In genomic region chr20:15020845-15021244, GRCh38 we compare ENCODE assay signal across 20 cellular contexts.
DNase-seq lines count a peak whose midpoint lies in the region; ATAC-seq, FAIRE-seq and TF ChIP-seq lines count a peak whose summit lies in the region.
"Had no signal": no experiment of that assay in that cellular context is flagged by ENCODE, and none has a peak within 500 bp of the region (broad histone marks: within the 10 kb centered on the region; RNA-seq: fewer than 3 reads in every experiment).

No MANE protein-coding gene starts in this region.

- TF ChIP-seq RAD21 in A549 (conservative IDR thresholded peaks at IDR 0.05 in 1 of 2, IDR thresholded peaks at IDR 0.05 in 1 of 2): no peak

- H3K4me2 ChIP-seq in A549: no peak overlapping the region
- H3K4me2 ChIP-seq: BLaER1 treated with 17β-estradiol and CSF1 and Interleukin-3, amounts not matched to agents 10 nM and 100 nM had no signal

- H3K4me1 ChIP-seq in A549: no peaks in the 10 kb centered on the region
- H3K4me1 ChIP-seq: BLaER1 treated with 17β-estradiol and CSF1 and Interleukin-3, amounts not matched to agents 10 nM and 100 nM had no signal

- CTCF ChIA-PET in A549 (lab: Yijun Ruan, JAX): no interaction called here

- POLR2A ChIA-PET in A549 (lab: Yijun Ruan, JAX): no interaction called here

- no peak overlapping the region for H3K27ac ChIP-seq in A549
- H3K27ac ChIP-seq: BLaER1 treated with 17β-estradiol and CSF1 and Interleukin-3, amounts not matched to agents 10 nM and 100 nM; C4-2B had no signal

- 76% methylated on average over 9 of the region's 9 CpGs for WGBS in A549 (ENCODE audit: missing lambda C conversion rate)

- TF ChIP-seq CTCF in A549 (IDR thresholded peaks at IDR 0.05): no peak

- ATAC-seq in A549: no peak
- ATAC-seq: CD8-positive, alpha-beta T cell had no signal

- no peak for DNase-seq in A549 (ENCODE audit: low read depth in 1 of 2, low spot score in 1 of 2)
- no peak for DNase-seq in GM12892 (ENCODE audit: insufficient read length)
- no peak for DNase-seq in urothelium cell line (ENCODE audit: low spot score)
- DNase-seq in NCI-H1048 (lab: John Stamatoyannopoulos, UW): no peak
- no peak for DNase-seq in KG1 (lab: John Stamatoyannopoulos, UW)
- DNase-seq: 8988T; AML-193; Caco-2; Calu3; CD4-positive, alpha-beta T cell; CD8-positive, alpha-beta T cell; DMS79 treated with DMSO at 0.1 percent for 48 hours; GF-D8 had no signal

- H3K4me3 ChIP-seq in A549: no peak overlapping the region
- H3K4me3 ChIP-seq: BLaER1 treated with 17β-estradiol and CSF1 and Interleukin-3, amounts not matched to agents 10 nM and 100 nM had no signal

- TF ChIP-seq POLR2A in A549 (IDR thresholded peaks at IDR 0.05; ENCODE audit: low read length) (no peak), GM12892 (IDR thresholded peaks at IDR 0.05; ENCODE audit: low read depth, low read length) (no peak)

- no peaks in the 10 kb centered on the region for H3K9me3 ChIP-seq in A549

- TF ChIP-seq EP300 in A549 (IDR thresholded peaks at IDR 0.05): no peak

- FAIRE-seq in A549 (lab: Jason Lieb, UNC) (peak; percentile 61), GM12892 (lab: Jason Lieb, UNC) (peak; percentile 24), urothelium cell line (lab: Jason Lieb, UNC) (peak; percentile 97)
- FAIRE-seq: A204.1, D721Med, G401.6, GM12891, GM18507 had no signal

TF ChIP-seq in A549, 52 proteins besides CTCF, POLR2A, EP300 and RAD21:
- TF ChIP-seq PBX3 (IDR thresholded peaks at IDR 0.05) (no peak), NPAS2 (CRISPR knock-in tag; IDR thresholded peaks at IDR 0.05; ENCODE audit: borderline replicate concordance) (no peak), SREBF2 (IDR thresholded peaks at IDR 0.05) (no peak), NR3C1 (IDR thresholded peaks at IDR 0.05) (no peak), JUN (IDR thresholded peaks at IDR 0.05) (no peak), HOXB5 (CRISPR knock-in tag; IDR thresholded peaks at IDR 0.05) (no peak), CHD2 (IDR thresholded peaks at IDR 0.05; ENCODE audit: low read length, partially characterized antibody) (no peak)
- TF ChIP-seq, protein P1, sequence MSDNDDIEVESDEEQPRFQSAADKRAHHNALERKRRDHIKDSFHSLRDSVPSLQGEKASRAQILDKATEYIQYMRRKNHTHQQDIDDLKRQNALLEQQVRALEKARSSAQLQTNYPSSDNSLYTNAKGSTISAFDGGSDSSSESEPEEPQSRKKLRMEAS (IDR thresholded peaks at IDR 0.05): no peak
